ENCODE assay signal across 8 cellular contexts in the genomic region with DNA sequence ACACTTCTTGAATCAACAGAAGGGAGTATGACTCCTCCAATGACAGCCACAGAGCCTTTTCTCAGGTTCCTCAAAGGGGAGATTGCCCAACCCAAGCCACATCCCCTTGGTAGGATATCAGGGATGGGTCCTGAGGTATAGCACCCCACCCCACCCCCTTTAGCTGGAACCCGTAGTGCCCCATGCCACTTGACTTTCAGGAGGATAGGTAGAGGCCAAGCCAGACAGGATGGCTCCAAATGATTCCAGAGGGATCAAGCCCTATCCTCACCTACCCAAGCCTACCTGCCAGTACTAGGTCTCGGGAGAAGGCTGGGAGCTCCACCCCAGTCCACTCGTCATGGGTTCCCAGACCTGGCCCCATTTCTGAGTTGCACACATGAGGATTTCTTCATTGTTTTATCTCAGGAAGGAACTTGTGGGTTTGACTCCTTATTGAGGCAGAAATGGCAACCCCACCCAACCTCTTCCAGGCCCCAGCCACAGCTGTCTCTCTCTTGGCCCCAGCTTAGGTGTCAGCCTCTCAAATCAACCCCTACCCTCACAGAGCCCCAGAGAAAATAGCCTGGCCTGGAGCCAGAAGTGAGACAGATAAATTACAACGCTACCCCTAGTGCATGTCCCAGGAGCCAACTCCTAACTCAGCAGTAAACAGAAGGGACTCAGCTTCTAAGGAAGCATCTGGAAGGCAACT. TPM values are rescaled to one million over a fixed set of nuclear protein-coding genes. Genes with fewer than 3 reads are reported as not detected.
DNase-seq lines count a peak whose midpoint lies in the region; ATAC-seq and TF ChIP-seq lines count a peak whose summit lies in the region.

No MANE protein-coding gene starts in this region.

- intact Hi-C loops in ascending aorta (cut with DNase I): no loop called here

- H3K4me1 ChIP-seq in RWPE2 (ENCODE audit: insufficient read depth, poor library complexity, severe bottlenecking): peaks cover 16% of the 10 kb centered on the region
- H3K4me1 ChIP-seq in ascending aorta: peaks cover 4 to 20% of the 10 kb centered on the region in 2 donors

- ATAC-seq in RWPE2 (ENCODE audit: low read depth): no peak
- ATAC-seq in naive thymus-derived CD8-positive, alpha-beta T cell: peak; percentile 41 to 46

- H3K4me3 ChIP-seq in RWPE2 (ENCODE audit: severe bottlenecking): no peak overlapping the region
- no peak overlapping the region for H3K4me3 ChIP-seq in ascending aorta

- H3K27ac ChIP-seq in RWPE2 (ENCODE audit: poor library complexity, severe bottlenecking) (peak overlapping the region; percentile 85), ascending aorta (peak overlapping the region; percentile 42 to 50)

- no peaks in the 10 kb centered on the region for H3K27me3 Mint-ChIP-seq in naive thymus-derived CD8-positive, alpha-beta T cell

- H3K9me3 Mint-ChIP-seq in naive thymus-derived CD8-positive, alpha-beta T cell: no peaks in the 10 kb centered on the region

- no peaks in the 10 kb centered on the region for H3K9me3 ChIP-seq in RWPE2 (ENCODE audit: severe bottlenecking)
- no peaks in the 10 kb centered on the region for H3K9me3 ChIP-seq in ascending aorta

- H3K27me3 ChIP-seq in RWPE2 (ENCODE audit: insufficient read depth, poor library complexity, severe bottlenecking) (no peaks in the 10 kb centered on the region), ascending aorta (no peaks in the 10 kb centered on the region)

- H3K36me3 ChIP-seq in RWPE2 (ENCODE audit: low read depth): peaks cover 50% of the 10 kb centered on the region
- peaks cover 26 to 33% of the 10 kb centered on the region in 2 donors for H3K36me3 ChIP-seq in ascending aorta

- POLR2A ChIA-PET in naive thymus-derived CD8-positive, alpha-beta T cell (lab: Charles Lee): interaction anchor here (0.5 to 12.5 kb wide), 9 partner anchors 12 to 108 kb away, joined by 3 to 233 read pairs (median 5); partner anchors contain the start of genes BYSL, MED20 and TAF8

- H3K36me3 Mint-ChIP-seq in naive thymus-derived CD8-positive, alpha-beta T cell: peaks cover 0 to 41% (median 13%) of the 10 kb centered on the region in 3 donors

- H3K27ac Mint-ChIP-seq in naive thymus-derived CD8-positive, alpha-beta T cell: peak overlapping the region; percentile 87 to 99 (median 94)

- H3K4me1 Mint-ChIP-seq in naive thymus-derived CD8-positive, alpha-beta T cell: peaks cover 53 to 84% (median 78%) of the 10 kb centered on the region in 4 donors

- TF ChIP-seq CTCF in RWPE2 (IDR thresholded peaks at IDR 0.05; ENCODE audit: poor library complexity, severe bottlenecking): no peak
- no peak for TF ChIP-seq CTCF in ascending aorta (IDR thresholded peaks at IDR 0.05)
- no peak for TF ChIP-seq CTCF in GM20000 (IDR thresholded peaks at IDR 0.05; ENCODE audit: extremely low read depth, missing control alignments)

- peak overlapping the region; percentile 87 to 96 (median 92) for H3K4me3 Mint-ChIP-seq in naive thymus-derived CD8-positive, alpha-beta T cell

- DNase-seq in GDM1 (lab: John Stamatoyannopoulos, UW) (peak; percentile 78), RWPE2 (ENCODE audit: low spot score) (no peak), ascending aorta (ENCODE audit: low spot score in 2 of 2) (no peak), GM20000 (ENCODE audit: low spot score) (no peak), NCI-H1436 treated with DMSO at 0.1 percent for 48 hours (lab: John Stamatoyannopoulos, UW) (no peak), dedifferentiated amniotic fluid mesenchymal stem cell (ENCODE audit: extremely low spot score) (no peak), DMS153 treated with DMSO at 0.1 percent for 48 hours (lab: John Stamatoyannopoulos, UW; ENCODE audit: unreplicated experiment) (no peak)
- DNase-seq in naive thymus-derived CD8-positive, alpha-beta T cell: peak; percentile 29 to 83 (median 62)

RNA-seq across cellular contexts. Expression of gene CCND3, which starts 3.6 kb away (rescaled TPM):
- total RNA-seq in ascending aorta: 130 TPM
- total RNA-seq in naive thymus-derived CD8-positive, alpha-beta T cell: 100 to 1,000 TPM; 282 to 291 TPM
- 100 to 1,000 TPM; 519 to 765 (median 628) TPM for polyA plus RNA-seq in naive thymus-derived CD8-positive, alpha-beta T cell

RNA-seq across cellular contexts. Expression of gene BYSL, which starts 16.7 kb away (rescaled TPM):
- 1.6 TPM for total RNA-seq in ascending aorta
- total RNA-seq in naive thymus-derived CD8-positive, alpha-beta T cell: 1 to 10 TPM; 5.3 to 7.6 TPM
- 1 to 10 TPM; 3.5 to 7.5 (median 4.9) TPM for polyA plus RNA-seq in naive thymus-derived CD8-positive, alpha-beta T cell

RNA-seq across cellular contexts. Expression of gene MED20, which starts 17.1 kb away (rescaled TPM):
- total RNA-seq in ascending aorta: 13.5 TPM
- 10 to 100 TPM in 1 of 2 experiments, 1 to 10 TPM in 1; 8.8 to 12.5 TPM for total RNA-seq in naive thymus-derived CD8-positive, alpha-beta T cell
- polyA plus RNA-seq in naive thymus-derived CD8-positive, alpha-beta T cell: 1 to 10 TPM; 2.8 to 5.1 (median 4.3) TPM

RNA-seq across cellular contexts. Expression of gene USP49, which starts 42.9 kb away (rescaled TPM):
- total RNA-seq in ascending aorta: 8.7 TPM
- total RNA-seq in naive thymus-derived CD8-positive, alpha-beta T cell: 1 to 10 TPM; 2.0 to 3.0 TPM
- polyA plus RNA-seq in naive thymus-derived CD8-positive, alpha-beta T cell: under 1 TPM; 0.34 to 0.48 (median 0.42) TPM

Comparison
In these comparisons a context has a peak if more than half of its experiments do, and no peak if none do; other contexts are left out.
1. DNase-seq: peak in GDM1 (single experiment) and naive thymus-derived CD8-positive, alpha-beta T cell (10 of 10); none in RWPE2 (single experiment), ascending aorta (0 of 2), GM20000 (single experiment), NCI-H1436 treated with DMSO at 0.1 percent for 48 hours (single experiment), dedifferentiated amniotic fluid mesenchymal stem cell (single experiment) and DMS153 treated with DMSO at 0.1 percent for 48 hours (single experiment).